Comparison of ENCODE assay signal across 8 cellular contexts in the genomic region with DNA sequence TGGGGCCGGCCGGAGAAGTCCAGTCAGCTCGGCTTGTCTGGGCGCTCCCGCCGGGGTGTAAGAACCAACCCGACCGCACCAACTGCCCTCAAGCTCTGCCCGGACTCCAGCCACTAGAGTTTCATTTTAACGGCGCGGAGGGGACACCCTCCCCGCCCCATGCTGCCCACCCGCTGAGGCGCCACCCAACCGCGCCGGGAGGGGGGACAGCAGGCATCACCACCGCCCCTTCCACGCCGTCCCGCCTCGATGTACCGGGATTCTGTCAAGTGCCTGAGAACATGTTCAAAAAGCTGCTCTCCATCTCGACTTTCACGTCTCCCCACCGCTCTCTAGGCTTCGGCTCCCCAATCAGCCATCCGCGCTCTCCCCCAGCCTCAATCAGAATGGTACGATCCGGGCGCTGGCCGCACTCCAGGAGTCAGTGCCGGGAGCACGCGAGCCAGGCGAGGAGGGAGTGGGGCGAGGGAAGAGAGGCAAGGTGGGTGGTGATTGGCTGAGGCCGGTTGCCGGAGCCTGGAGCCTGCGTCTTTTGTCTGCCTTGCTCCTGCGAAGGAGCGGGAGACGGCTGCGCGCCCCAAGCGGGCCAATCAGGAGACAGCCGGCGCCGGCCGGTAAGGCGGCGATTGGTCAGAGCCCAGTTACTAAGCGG. TPM values are rescaled to one million over a fixed set of nuclear protein-coding genes. Genes with fewer than 3 reads are reported as not detected.
DNase-seq lines count a peak whose midpoint lies in the region; ATAC-seq and TF ChIP-seq lines count a peak whose summit lies in the region.

A gene (minus strand): TSS at position 101 of the 652 bp plus-strand sequence. CDS start 677 bp downstream, outside the sequence.

- peak within 1 kb of the TSS; percentile 77 for H2AFZ ChIP-seq in trophoblast cell (ENCODE audit: insufficient read depth, low read length, poor library complexity)

- H3K27ac ChIP-seq in adrenal gland (peak within 1 kb of the TSS; percentile 95 to 98 (median 97)), trophoblast cell (ENCODE audit: low read depth, low read length) (peak within 1 kb of the TSS; percentile 95), transverse colon (peak within 1 kb of the TSS; percentile 88 to 95 (median 90))

- TF ChIP-seq POLR2A in adrenal gland (IDR thresholded peaks at IDR 0.05) (peak; percentile 99 to 100), transverse colon (IDR thresholded peaks at IDR 0.05) (peak; percentile 93)

- no peaks in the 10 kb centered on the region for H3K9me3 ChIP-seq in adrenal gland (replicated peaks in 1 of 3)
- no peaks in the 10 kb centered on the region for H3K9me3 ChIP-seq in trophoblast cell (ENCODE audit: insufficient read depth, low read depth, low read length)
- no peaks in the 10 kb centered on the region for H3K9me3 ChIP-seq in transverse colon

- H2BK12ac ChIP-seq in trophoblast cell (ENCODE audit: low read length): peak within 1 kb of the TSS; percentile 42

- peak within 1 kb of the TSS; percentile 62 for H3K14ac ChIP-seq in trophoblast cell (ENCODE audit: low read length)

- H3K18ac ChIP-seq in trophoblast cell (ENCODE audit: low read length): peak within 1 kb of the TSS; percentile 58

- H2BK120ac ChIP-seq in trophoblast cell (ENCODE audit: insufficient read depth, low read length, poor library complexity): peak within 1 kb of the TSS; percentile 82

- H4K91ac ChIP-seq in trophoblast cell (ENCODE audit: low read depth, low read length): peak within 1 kb of the TSS; percentile 92

- peak; percentile 93 for ATAC-seq in HG02678 (IDR thresholded peaks at IDR 0.05; ENCODE audit: unreplicated experiment)

- H3K23ac ChIP-seq in trophoblast cell (ENCODE audit: low read length): no peak within 1 kb of the TSS

- peak within 1 kb of the TSS; percentile 81 for H4K8ac ChIP-seq in trophoblast cell (ENCODE audit: low read depth, low read length)

- no peak for TF ChIP-seq EP300 in transverse colon (IDR thresholded peaks at IDR 0.05; ENCODE audit: low read depth)

- H3K4me1 ChIP-seq in adrenal gland (replicated peaks in 1 of 2): peaks cover 24 to 49% of the 10 kb centered on the region in 2 donors
- peaks cover 0 to 4% of the 10 kb centered on the region in 2 experiments for H3K4me1 ChIP-seq in trophoblast cell (ENCODE audit: control insufficient read depth in 1 of 2, insufficient read depth in 2 of 2, low read length in 2 of 2)
- H3K4me1 ChIP-seq in transverse colon: peaks cover 6 to 42% (median 21%) of the 10 kb centered on the region in 4 donors

- no peak within 1 kb of the TSS for H2AK5ac ChIP-seq in trophoblast cell (ENCODE audit: low read length)

- H2BK5ac ChIP-seq in trophoblast cell (ENCODE audit: low read depth, low read length, poor library complexity): peak within 1 kb of the TSS; percentile 88

- H3K36me3 ChIP-seq in adrenal gland (replicated peaks in 1 of 2) (no peaks in the 10 kb centered on the region), trophoblast cell (ENCODE audit: control insufficient read depth in 1 of 2, insufficient read depth in 2 of 2, low read length in 2 of 2) (no peaks in the 10 kb centered on the region), transverse colon (no peaks in the 10 kb centered on the region)

- in situ Hi-C loops in transverse colon (cut with MboI; ENCODE audit: low pct_ligation_motif_present in 1 of 4, low pct_unique_long_range_greater_than_20kb in 1 of 4, low sequenced_read_pairs in 3 of 4): no loop called here

- peaks cover 3% of the 10 kb centered on the region for H3K79me2 ChIP-seq in trophoblast cell (ENCODE audit: control insufficient read depth, insufficient read depth, low read length, poor library complexity)

- H4K12ac ChIP-seq in trophoblast cell (ENCODE audit: low read depth, low read length): peak within 1 kb of the TSS; percentile 68

- peak within 1 kb of the TSS; percentile 86 for H3K9ac ChIP-seq in trophoblast cell (ENCODE audit: low read length)

- DNase-seq in GM12864 (ENCODE audit: low read depth) (peak; percentile 96), NCI-H128 (lab: John Stamatoyannopoulos, UW; ENCODE audit: unreplicated experiment) (peak; percentile 99), SW480 (ENCODE audit: low spot score) (peak; percentile 97), adrenal gland (peak; percentile 98 to 99 (median 99)), cardiac septum (ENCODE audit: low spot score) (peak; percentile 98), trophoblast cell (peak; percentile 99), transverse colon (peak; percentile 97)

- H3K4ac ChIP-seq in trophoblast cell (ENCODE audit: low read depth, low read length): peak within 1 kb of the TSS; percentile 24

- intact Hi-C loops in adrenal gland (cut with DNase I): loop anchor here in 1 of 2 donors (5.0 kb wide), 1 partner anchor 95 kb away; no protein-coding TSS in a partner anchor
- intact Hi-C loops in cardiac septum (cut with DNase I): loop anchor here (2.0 to 5.0 kb wide), 4 partner anchors 40 to 240 kb away; no protein-coding TSS in a partner anchor
- intact Hi-C loops in transverse colon (cut with DNase I; ENCODE audit: low total_unique reads): no loop called here

- H3K4me3 ChIP-seq in GM12864 (ENCODE audit: low read depth, low read length) (peak within 1 kb of the TSS; percentile 83), adrenal gland (peak within 1 kb of the TSS in 3 of 4 donors; percentile 69 to 77 (median 75)), trophoblast cell (ENCODE audit: low read depth, low read length) (peak within 1 kb of the TSS; percentile 74), transverse colon (peak within 1 kb of the TSS; percentile 45 to 87 (median 68))

- peak within 1 kb of the TSS; percentile 89 for H3K4me2 ChIP-seq in trophoblast cell (ENCODE audit: low read length)

- TF ChIP-seq CTCF in GM12864 (IDR thresholded peaks at IDR 0.05; ENCODE audit: low read depth, low read length, missing control alignments): no peak
- peak in 3 of 6 experiments; percentile 20 to 25 (median 22) for TF ChIP-seq CTCF in adrenal gland (IDR thresholded peaks at IDR 0.05)
- TF ChIP-seq CTCF in transverse colon (IDR thresholded peaks at IDR 0.05): peak in 2 of 5 experiments; percentile 32 to 48

- 0 to 1% (median 0%) methylated on average over 24 to 55 of the region's 55 CpGs for WGBS in adrenal gland, 4 donors
- WGBS in trophoblast cell (ENCODE audit: extremely low coverage, insufficient coverage, insufficient read length): no CpG with 5 or more reads among the region's 55 CpGs
- 0 to 2% methylated on average over 13 to 49 of the region's 55 CpGs for WGBS in transverse colon (ENCODE audit: low coverage in 1 of 2), 2 donors

- H3K79me1 ChIP-seq in trophoblast cell (ENCODE audit: low read length): peaks cover 11% of the 10 kb centered on the region

- no peaks in the 10 kb centered on the region for H3K27me3 ChIP-seq in adrenal gland
- no peaks in the 10 kb centered on the region for H3K27me3 ChIP-seq in trophoblast cell (ENCODE audit: insufficient read depth, low read length)
- H3K27me3 ChIP-seq in transverse colon: peaks cover 27% of the 10 kb centered on the region

RNA-seq across cellular contexts. Expression of the gene that starts here (rescaled TPM):
- total RNA-seq in adrenal gland: 10 to 100 TPM; 17.2 to 47.3 (median 22.8) TPM
- polyA plus RNA-seq in adrenal gland: 10 to 100 TPM; 11.1 to 25.4 (median 16.7) TPM
- 55.3 TPM for total RNA-seq in cardiac septum
- 5.2 and 5.6 TPM in 2 replicates for polyA plus RNA-seq in trophoblast cell (2013)
- 1 to 10 TPM; 3.0 to 5.9 (median 4.7) TPM for total RNA-seq in transverse colon

Comparison
In these comparisons a context has a peak if more than half of its experiments do, and no peak if none do; other contexts are left out.
1. Peak in every context shown above with its lines: DNase-seq, ATAC-seq, H3K4me3 ChIP-seq and H3K27ac ChIP-seq.